In genomic region chr17:45311406-45311761, GRCh38 we compare ENCODE assay signal across 8 cellular contexts. TPM values are rescaled to one million over a fixed set of nuclear protein-coding genes. Genes with fewer than 3 reads are reported as not detected.
A peak's percentile ranks its signal among the peaks of the same experiment; 100 is the strongest.
DNase-seq lines count a peak whose midpoint lies in the region; ATAC-seq and TF ChIP-seq lines count a peak whose summit lies in the region.

No MANE protein-coding gene starts in this region.

- H3K23ac ChIP-seq in H9 (ENCODE audit: insufficient read length, low read depth, low read length), result no peak overlapping the region

- no peaks in the 10 kb centered on the region for H3K27me3 Mint-ChIP-seq in activated CD8-positive, alpha-beta memory T cell treated with anti-CD3 and anti-CD28 coated beads, Interleukin-2, amount 10 ng/mL, durations not matched to agents 7 days and 5 days
- H3K27me3 Mint-ChIP-seq in activated CD8-positive, alpha-beta T cell treated with anti-CD3 and anti-CD28 coated beads for 36 hours, result no peaks in the 10 kb centered on the region
- H3K27me3 Mint-ChIP-seq in H9 (ENCODE audit: low read depth), result peaks cover 3% of the 10 kb centered on the region; the same call in 1 of the 2 replicates

- WGBS in H9 (ENCODE audit: extremely low coverage, insufficient read length, low lambda C conversion rate), result no CpG with 5 or more reads among the region's 4 CpGs

- no peak for TF ChIP-seq CTCF in activated CD8-positive, alpha-beta T cell treated with anti-CD3 and anti-CD28 coated beads for 36 hours (IDR thresholded peaks at IDR 0.05)
- TF ChIP-seq CTCF in left lung (IDR thresholded peaks at IDR 0.05) (no peak), thoracic aorta (IDR thresholded peaks at IDR 0.05) (no peak), H9 (conservative IDR thresholded peaks at IDR 0.05) (no peak)

- H2AFZ ChIP-seq in H9 (ENCODE audit: low read length), result no peak overlapping the region

- no peak overlapping the region for H2BK20ac ChIP-seq in H9 (ENCODE audit: low read depth, low read length, poor library complexity, severe bottlenecking)

- H3K27ac ChIP-seq in left lung (peak overlapping the region; percentile 76 to 88), thoracic aorta (peak overlapping the region; percentile 52 to 68), H9 (ENCODE audit: insufficient read length, low read depth, low read length) (no peak overlapping the region)

- CTCF ChIA-PET in activated CD8-positive, alpha-beta memory T cell treated with anti-CD3 and anti-CD28 coated beads, Interleukin-2, amount 10 ng/mL, durations not matched to agents 7 days and 5 days (lab: Charles Lee), result interaction anchor here (1.2 to 17.0 kb wide), 22 partner anchors 8 to 176 kb away, joined by 3 to 144 read pairs (median 8); partner anchors contain the start of genes ACBD4, FMNL1 and HEXIM1
- CTCF ChIA-PET in activated CD8-positive, alpha-beta T cell treated with anti-CD3 and anti-CD28 coated beads for 36 hours (lab: Charles Lee), result interaction anchor here (0.7 to 6.7 kb wide), 16 partner anchors 8 to 176 kb away, joined by 3 to 47 read pairs (median 10); partner anchors contain the start of gene ACBD4

- H2BK15ac ChIP-seq in H9 (ENCODE audit: low read depth, low read length), result no peak overlapping the region

- H3K79me1 ChIP-seq in H9 (ENCODE audit: insufficient read depth, low read depth, low read length, poor library complexity, severe bottlenecking), result no peaks in the 10 kb centered on the region

- H2BK12ac ChIP-seq in H9 (ENCODE audit: insufficient read length, low read depth, low read length), result no peak overlapping the region

- H3K4me2 ChIP-seq in H9 (ENCODE audit: insufficient read depth, insufficient read length, low read length), result no peak overlapping the region

- H3K23me2 ChIP-seq in H9 (ENCODE audit: insufficient read length, low read depth, low read length, poor library complexity, severe bottlenecking), result peaks cover 7% of the 10 kb centered on the region

- H3K14ac ChIP-seq in H9 (ENCODE audit: insufficient read depth, low read length), result no peak overlapping the region

- H3K4me3 ChIP-seq in left lung (no peak overlapping the region), thoracic aorta (no peak overlapping the region)

- H4K20me1 ChIP-seq in H9 (ENCODE audit: control insufficient read depth, insufficient read depth, insufficient read length), result no peaks in the 10 kb centered on the region

- no peak overlapping the region for H3K4ac ChIP-seq in H9 (ENCODE audit: low read depth, low read length)

- POLR2A ChIA-PET in activated CD8-positive, alpha-beta T cell treated with anti-CD3 and anti-CD28 coated beads for 36 hours (lab: Charles Lee), result interaction anchor here (0.6 to 15.9 kb wide), 19 partner anchors 7 to 1116 kb away, joined by 3 to 211 read pairs (median 5); partner anchors contain the start of genes FMNL1 and HEXIM2

- H3K56ac ChIP-seq in H9 (ENCODE audit: insufficient read length, low read depth, low read length), result no peak overlapping the region

- no peaks in the 10 kb centered on the region for H3K9me3 Mint-ChIP-seq in activated CD8-positive, alpha-beta memory T cell treated with anti-CD3 and anti-CD28 coated beads, Interleukin-2, amount 10 ng/mL, durations not matched to agents 7 days and 5 days (ENCODE audit: low read depth)
- H3K9me3 Mint-ChIP-seq in activated CD8-positive, alpha-beta T cell treated with anti-CD3 and anti-CD28 coated beads for 36 hours, result no peaks in the 10 kb centered on the region
- no peaks in the 10 kb centered on the region for H3K9me3 Mint-ChIP-seq in H9

- H3K9me3 ChIP-seq in left lung, result no peaks in the 10 kb centered on the region
- no peaks in the 10 kb centered on the region for H3K9me3 ChIP-seq in thoracic aorta
- H3K9me3 ChIP-seq in H9 (ENCODE audit: control insufficient read depth, low read depth, low read length), result no peaks in the 10 kb centered on the region

- H3K4me3 Mint-ChIP-seq in activated CD8-positive, alpha-beta memory T cell treated with anti-CD3 and anti-CD28 coated beads, Interleukin-2, amount 10 ng/mL, durations not matched to agents 7 days and 5 days, result peak overlapping the region; percentile 97
- peak overlapping the region; percentile 88 for H3K4me3 Mint-ChIP-seq in activated CD8-positive, alpha-beta T cell treated with anti-CD3 and anti-CD28 coated beads for 36 hours
- no peak overlapping the region for H3K4me3 Mint-ChIP-seq in H9

- no peak overlapping the region for H4K91ac ChIP-seq in H9 (ENCODE audit: insufficient read length, low read depth, low read length)

- H3K4me1 ChIP-seq in left lung (peaks cover 62 to 99% of the 10 kb centered on the region in 2 donors), thoracic aorta (ENCODE audit: control insufficient read depth in 1 of 2, low read depth in 2 of 2) (peaks cover 70 to 83% of the 10 kb centered on the region in 2 donors), H9 (ENCODE audit: insufficient read depth, low read length) (peaks cover 3% of the 10 kb centered on the region; the same call in 1 of the 2 replicates)

- no peak overlapping the region for H4K8ac ChIP-seq in H9 (replicated peaks; ENCODE audit: insufficient read length, low read depth, low read length)

- peaks cover 63% of the 10 kb centered on the region for H3K36me3 Mint-ChIP-seq in activated CD8-positive, alpha-beta memory T cell treated with anti-CD3 and anti-CD28 coated beads, Interleukin-2, amount 10 ng/mL, durations not matched to agents 7 days and 5 days
- H3K36me3 Mint-ChIP-seq in activated CD8-positive, alpha-beta T cell treated with anti-CD3 and anti-CD28 coated beads for 36 hours (ENCODE audit: low read depth), result peaks cover 78% of the 10 kb centered on the region
- peaks cover 0 to 8% (median 3%) of the 10 kb centered on the region in 3 experiments; a peak in 4 of 7 replicates for H3K36me3 Mint-ChIP-seq in H9 (ENCODE audit: insufficient read depth in 1 of 3, low read depth in 3 of 3)

- ATAC-seq in activated CD8-positive, alpha-beta memory T cell treated with anti-CD3 and anti-CD28 coated beads, Interleukin-2, amount 10 ng/mL, durations not matched to agents 7 days and 5 days, result no peak
- no peak for ATAC-seq in activated CD8-positive, alpha-beta T cell treated with anti-CD3 and anti-CD28 coated beads for 36 hours
- ATAC-seq in left lung, result no peak
- no peak for ATAC-seq in thoracic aorta (ENCODE audit: insufficient number of reproducible peaks, low FRiP score, low read depth)
- ATAC-seq in GM18867 (IDR thresholded peaks at IDR 0.05; ENCODE audit: unreplicated experiment), result no peak

- peaks cover 0 to 6% of the 10 kb centered on the region in 2 donors for H3K36me3 ChIP-seq in left lung
- no peaks in the 10 kb centered on the region for H3K36me3 ChIP-seq in thoracic aorta

- H2AK5ac ChIP-seq in H9 (ENCODE audit: insufficient read length, low read length), result no peak overlapping the region

- no peak overlapping the region for H3K9ac ChIP-seq in H9 (ENCODE audit: extremely low read depth, insufficient read length, low read length)

- H3K4me1 Mint-ChIP-seq in activated CD8-positive, alpha-beta memory T cell treated with anti-CD3 and anti-CD28 coated beads, Interleukin-2, amount 10 ng/mL, durations not matched to agents 7 days and 5 days, result peaks cover 75% of the 10 kb centered on the region
- peaks cover 66% of the 10 kb centered on the region for H3K4me1 Mint-ChIP-seq in activated CD8-positive, alpha-beta T cell treated with anti-CD3 and anti-CD28 coated beads for 36 hours (ENCODE audit: low read depth)
- peaks cover 36 to 37% of the 10 kb centered on the region in 2 experiments for H3K4me1 Mint-ChIP-seq in H9

- peak overlapping the region; percentile 90 for H3K27ac Mint-ChIP-seq in activated CD8-positive, alpha-beta memory T cell treated with anti-CD3 and anti-CD28 coated beads, Interleukin-2, amount 10 ng/mL, durations not matched to agents 7 days and 5 days
- H3K27ac Mint-ChIP-seq in activated CD8-positive, alpha-beta T cell treated with anti-CD3 and anti-CD28 coated beads for 36 hours, result peak overlapping the region; percentile 94
- H3K27ac Mint-ChIP-seq in H9, result no peak overlapping the region

- no peak overlapping the region for H4K5ac ChIP-seq in H9 (ENCODE audit: insufficient read length, low read depth, low read length)

- no peak for DNase-seq in activated CD8-positive, alpha-beta memory T cell treated with anti-CD3 and anti-CD28 coated beads, Interleukin-2, amount 10 ng/mL, durations not matched to agents 7 days and 5 days
- DNase-seq in activated CD8-positive, alpha-beta memory T cell treated with anti-CD3 and anti-CD28 coated beads, Interleukin-2, amount 50 U/mL, for 4 hours, result no peak
- no peak for DNase-seq in activated CD8-positive, alpha-beta T cell treated with anti-CD3 and anti-CD28 coated beads for 36 hours
- DNase-seq in left lung (no peak), thoracic aorta (ENCODE audit: low spot score) (no peak), H9 (no peak), NCI-H526 treated with DMSO at 0.1 percent for 48 hours (lab: John Stamatoyannopoulos, UW) (no peak)

- intact Hi-C loops in activated CD8-positive, alpha-beta T cell treated with anti-CD3 and anti-CD28 coated beads for 36 hours (cut with micrococcal nuclease), result loop anchor here (5.0 kb wide), 1 partner anchor 34 kb away; no protein-coding TSS in a partner anchor
- intact Hi-C loops in left lung (cut with DNase I), result no loop called here

- no peaks in the 10 kb centered on the region for H3K27me3 ChIP-seq in left lung
- no peaks in the 10 kb centered on the region for H3K27me3 ChIP-seq in thoracic aorta (replicated peaks; ENCODE audit: insufficient read depth)
- no peaks in the 10 kb centered on the region; the same call in 1 of the 2 replicates for H3K27me3 ChIP-seq in H9 (ENCODE audit: insufficient read depth, low read length)

- H3K18ac ChIP-seq in H9 (ENCODE audit: insufficient read length, low read depth, low read length), result no peak overlapping the region

- H2BK120ac ChIP-seq in H9 (ENCODE audit: low read depth, low read length, poor library complexity, severe bottlenecking), result no peak overlapping the region

- peaks cover 9% of the 10 kb centered on the region; the same call in 1 of the 2 replicates for H3K79me2 ChIP-seq in H9 (ENCODE audit: insufficient read depth, low read length)

- H2BK5ac ChIP-seq in H9 (ENCODE audit: insufficient read length, low read length), result no peak overlapping the region

- no peak overlapping the region for H3T11ph ChIP-seq in H9 (ENCODE audit: low read length)

RNA-seq across cellular contexts. Expression of gene MAP3K14, which starts 5.4 kb away (rescaled TPM):
- total RNA-seq in activated CD8-positive, alpha-beta memory T cell treated with anti-CD3 and anti-CD28 coated beads, Interleukin-2, amount 10 ng/mL, durations not matched to agents 7 days and 5 days, result 10 to 100 TPM; 39.3 to 43.0 TPM
- 10 to 100 TPM; 31.6 to 31.9 TPM for total RNA-seq in activated CD8-positive, alpha-beta T cell treated with anti-CD3 and anti-CD28 coated beads for 36 hours
- 10 to 100 TPM; 11.3 to 13.1 TPM for total RNA-seq in left lung
- 10 to 100 TPM; 10.1 to 10.7 TPM for total RNA-seq in thoracic aorta
- total RNA-seq in H9 (2021), result 7.6 and 7.8 TPM in 2 replicates

RNA-seq across cellular contexts. Expression of gene SPATA32, which starts 49.5 kb away (rescaled TPM):
- under 1 TPM; 0.23 to 0.49 TPM for total RNA-seq in activated CD8-positive, alpha-beta memory T cell treated with anti-CD3 and anti-CD28 coated beads, Interleukin-2, amount 10 ng/mL, durations not matched to agents 7 days and 5 days
- total RNA-seq in activated CD8-positive, alpha-beta T cell treated with anti-CD3 and anti-CD28 coated beads for 36 hours, result under 1 TPM; 0.27 to 0.63 TPM
- total RNA-seq in left lung (not detected), thoracic aorta (not detected), H9 (2021) (0.42 and 0.81 TPM in 2 replicates)

Comparison
In these comparisons a context has a peak if more than half of its experiments do, and no peak if none do; other contexts are left out.
1. H3K27ac Mint-ChIP-seq: peak in activated CD8-positive, alpha-beta memory T cell treated with anti-CD3 and anti-CD28 coated beads, Interleukin-2, amount 10 ng/mL, durations not matched to agents 7 days and 5 days (single experiment) and activated CD8-positive, alpha-beta T cell treated with anti-CD3 and anti-CD28 coated beads for 36 hours (single experiment); none in H9 (0 of 3).
2. H3K4me3 Mint-ChIP-seq: peak in activated CD8-positive, alpha-beta memory T cell treated with anti-CD3 and anti-CD28 coated beads, Interleukin-2, amount 10 ng/mL, durations not matched to agents 7 days and 5 days (single experiment) and activated CD8-positive, alpha-beta T cell treated with anti-CD3 and anti-CD28 coated beads for 36 hours (single experiment); none in H9 (0 of 2).